3 cellular contexts compared by ENCODE assay signal in genomic region chr7:115850774-115851173, GRCh38.
TF ChIP-seq lines count a peak whose summit lies in the region.

No MANE protein-coding gene starts in this region.

TF ChIP-seq in A549, 52 proteins besides CTCF, POLR2A, EP300 and RAD21:
- TF ChIP-seq MAFK (IDR thresholded peaks at IDR 0.05; ENCODE audit: partially characterized antibody) (peak; percentile 60), NFE2L2 (conservative IDR thresholded peaks at IDR 0.05; ENCODE audit: low read length) (no peak)

TF ChIP-seq in IMR-90, 13 proteins besides CTCF, POLR2A, EP300 and RAD21:
- TF ChIP-seq BHLHE40 (IDR thresholded peaks at IDR 0.05; ENCODE audit: low read depth, low read length) = no peak
- TF ChIP-seq RFX5 (IDR thresholded peaks at IDR 0.05; ENCODE audit: low read depth, low read length) = no peak
- peak; percentile 82 for TF ChIP-seq MAFK (IDR thresholded peaks at IDR 0.05; ENCODE audit: low read depth, low read length)
- no peak for TF ChIP-seq MXI1 (IDR thresholded peaks at IDR 0.05; ENCODE audit: borderline replicate concordance, low read depth, low read length)

TF ChIP-seq in H1, 55 proteins besides CTCF, POLR2A, EP300 and RAD21:
- TF ChIP-seq SIN3A (conservative IDR thresholded peaks at IDR 0.05 in 1 of 2, IDR thresholded peaks at IDR 0.05 in 1 of 2; ENCODE audit: low read depth in 1 of 2, low read length in 2 of 2) (no peak), KDM4A (IDR thresholded peaks at IDR 0.05; ENCODE audit: low read depth, low read length, severe bottlenecking) (no peak), EZH2 (IDR thresholded peaks at IDR 0.05; ENCODE audit: low read depth, low read length, severe bottlenecking) (no peak), BRCA1 (IDR thresholded peaks at IDR 0.05; ENCODE audit: low read depth, low read length) (no peak), ZNF274 (IDR thresholded peaks at IDR 0.05; ENCODE audit: borderline replicate concordance, extremely low read depth, low read length) (no peak)
